1 cellular context compared by ENCODE assay signal in the genomic region with DNA sequence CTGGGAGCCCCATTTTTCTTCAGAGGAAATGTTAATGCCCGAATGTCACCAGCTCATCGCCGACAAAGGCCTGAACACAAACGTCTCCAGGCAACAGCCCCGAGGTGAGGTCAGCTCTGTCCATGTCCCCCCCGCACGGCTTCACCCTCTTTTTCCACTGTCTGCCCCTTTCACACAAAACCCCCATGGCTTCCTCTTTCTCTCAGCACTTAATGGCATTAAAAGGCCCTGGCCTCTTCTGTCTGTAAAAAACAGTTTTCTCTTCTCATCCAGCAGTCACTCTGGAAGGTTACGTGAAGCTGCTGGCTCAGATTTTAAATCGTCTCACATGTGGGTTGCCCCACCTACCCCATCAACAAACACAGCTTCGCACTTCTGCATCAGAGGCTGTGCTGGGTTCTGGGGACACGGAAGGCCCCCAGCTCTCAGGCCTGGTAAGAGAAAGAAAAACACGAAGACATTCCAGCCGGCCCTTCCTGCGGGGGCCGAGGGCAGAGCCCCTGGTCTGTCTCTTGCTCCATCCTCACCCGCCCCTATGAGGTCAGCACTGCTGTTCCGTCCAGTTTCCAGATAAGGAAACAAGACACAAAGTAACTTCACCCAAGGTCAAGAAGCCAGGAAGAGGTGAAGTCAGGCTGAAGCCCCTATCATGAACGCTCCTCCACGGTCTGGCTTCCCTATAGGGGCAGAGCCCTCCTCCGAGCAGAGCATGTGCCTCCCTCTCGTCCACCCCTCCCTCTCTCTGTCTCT.
A peak's percentile ranks its signal among the peaks of the same experiment; 100 is the strongest.
TF ChIP-seq lines count a peak whose summit lies in the region.

No MANE protein-coding gene starts in this region.

TF ChIP-seq in K562, 482 proteins besides CTCF, POLR2A, EP300 and RAD21 (continued from another document and continues in another):
- TF ChIP-seq AFF4 (CRISPR knock-in tag; IDR thresholded peaks at IDR 0.05) (no peak), NR3C1 (CRISPR knock-in tag; IDR thresholded peaks at IDR 0.05) (no peak), POLR2AphosphoS5 (IDR thresholded peaks at IDR 0.05; ENCODE audit: control insufficient read depth, insufficient read depth, low read depth, low read length) (peak; percentile 75; the same call in 1 of the 2 replicates), ZNF174 (CRISPR knock-in tag; IDR thresholded peaks at IDR 0.05) (no peak), CBFA2T2 (conservative IDR thresholded peaks at IDR 0.05) (peak; percentile 61), ZNF696 (CRISPR knock-in tag; conservative IDR thresholded peaks at IDR 0.05) (no peak), NCOR1 (IDR thresholded peaks at IDR 0.05) (peak; percentile 76), NFIX (CRISPR knock-in tag; IDR thresholded peaks at IDR 0.05; ENCODE audit: low read depth) (no peak), E2F4 (CRISPR knock-in tag; IDR thresholded peaks at IDR 0.05; ENCODE audit: low read depth) (no peak), ZNF41 (CRISPR knock-in tag; conservative IDR thresholded peaks at IDR 0.05) (no peak), NR2F6 (CRISPR knock-in tag; IDR thresholded peaks at IDR 0.05) (no peak), FOSL1 (tag; conservative IDR thresholded peaks at IDR 0.05) (peak; percentile 61), POLR3G (IDR thresholded peaks at IDR 0.05; ENCODE audit: extremely low read depth, insufficient read length, insufficient replicate concordance) (no peak), ZNF75A (CRISPR knock-in tag; IDR thresholded peaks at IDR 0.05) (no peak), CCAR2 (IDR thresholded peaks at IDR 0.05; ENCODE audit: low read depth, low read length) (no peak), ILK (tag; IDR thresholded peaks at IDR 0.05; ENCODE audit: borderline replicate concordance, low read depth) (no peak), COPS2 (conservative IDR thresholded peaks at IDR 0.05) (no peak), ZNF609 (CRISPR knock-in tag; IDR thresholded peaks at IDR 0.05; ENCODE audit: borderline replicate concordance) (no peak), ZNF347 (CRISPR knock-in tag; IDR thresholded peaks at IDR 0.05; ENCODE audit: low read depth) (no peak), ARHGAP35 (IDR thresholded peaks at IDR 0.05; ENCODE audit: partially characterized antibody) (no peak)
- TF ChIP-seq, protein P1, sequence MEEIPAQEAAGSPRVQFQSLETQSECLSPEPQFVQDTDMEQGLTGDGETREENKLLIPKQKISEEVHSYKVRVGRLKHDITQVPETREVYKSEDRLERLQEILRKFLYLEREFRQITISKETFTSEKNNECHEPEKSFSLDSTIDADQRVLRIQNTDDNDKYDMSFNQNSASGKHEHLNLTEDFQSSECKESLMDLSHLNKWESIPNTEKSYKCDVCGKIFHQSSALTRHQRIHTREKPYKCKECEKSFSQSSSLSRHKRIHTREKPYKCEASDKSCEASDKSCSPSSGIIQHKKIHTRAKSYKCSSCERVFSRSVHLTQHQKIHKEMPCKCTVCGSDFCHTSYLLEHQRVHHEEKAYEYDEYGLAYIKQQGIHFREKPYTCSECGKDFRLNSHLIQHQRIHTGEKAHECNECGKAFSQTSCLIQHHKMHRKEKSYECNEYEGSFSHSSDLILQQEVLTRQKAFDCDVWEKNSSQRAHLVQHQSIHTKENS (CRISPR knock-in tag; IDR thresholded peaks at IDR 0.05): no peak
- TF ChIP-seq, protein P2, sequence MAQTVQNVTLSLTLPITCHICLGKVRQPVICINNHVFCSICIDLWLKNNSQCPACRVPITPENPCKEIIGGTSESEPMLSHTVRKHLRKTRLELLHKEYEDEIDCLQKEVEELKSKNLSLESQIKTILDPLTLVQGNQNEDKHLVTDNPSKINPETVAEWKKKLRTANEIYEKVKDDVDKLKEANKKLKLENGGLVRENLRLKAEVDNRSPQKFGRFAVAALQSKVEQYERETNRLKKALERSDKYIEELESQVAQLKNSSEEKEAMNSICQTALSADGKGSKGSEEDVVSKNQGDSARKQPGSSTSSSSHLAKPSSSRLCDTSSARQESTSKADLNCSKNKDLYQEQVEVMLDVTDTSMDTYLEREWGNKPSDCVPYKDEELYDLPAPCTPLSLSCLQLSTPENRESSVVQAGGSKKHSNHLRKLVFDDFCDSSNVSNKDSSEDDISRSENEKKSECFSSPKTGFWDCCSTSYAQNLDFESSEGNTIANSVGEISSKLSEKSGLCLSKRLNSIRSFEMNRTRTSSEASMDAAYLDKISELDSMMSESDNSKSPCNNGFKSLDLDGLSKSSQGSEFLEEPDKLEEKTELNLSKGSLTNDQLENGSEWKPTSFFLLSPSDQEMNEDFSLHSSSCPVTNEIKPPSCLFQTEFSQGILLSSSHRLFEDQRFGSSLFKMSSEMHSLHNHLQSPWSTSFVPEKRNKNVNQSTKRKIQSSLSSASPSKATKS (CRISPR knock-in tag; IDR thresholded peaks at IDR 0.05): no peak
- TF ChIP-seq, protein P3, sequence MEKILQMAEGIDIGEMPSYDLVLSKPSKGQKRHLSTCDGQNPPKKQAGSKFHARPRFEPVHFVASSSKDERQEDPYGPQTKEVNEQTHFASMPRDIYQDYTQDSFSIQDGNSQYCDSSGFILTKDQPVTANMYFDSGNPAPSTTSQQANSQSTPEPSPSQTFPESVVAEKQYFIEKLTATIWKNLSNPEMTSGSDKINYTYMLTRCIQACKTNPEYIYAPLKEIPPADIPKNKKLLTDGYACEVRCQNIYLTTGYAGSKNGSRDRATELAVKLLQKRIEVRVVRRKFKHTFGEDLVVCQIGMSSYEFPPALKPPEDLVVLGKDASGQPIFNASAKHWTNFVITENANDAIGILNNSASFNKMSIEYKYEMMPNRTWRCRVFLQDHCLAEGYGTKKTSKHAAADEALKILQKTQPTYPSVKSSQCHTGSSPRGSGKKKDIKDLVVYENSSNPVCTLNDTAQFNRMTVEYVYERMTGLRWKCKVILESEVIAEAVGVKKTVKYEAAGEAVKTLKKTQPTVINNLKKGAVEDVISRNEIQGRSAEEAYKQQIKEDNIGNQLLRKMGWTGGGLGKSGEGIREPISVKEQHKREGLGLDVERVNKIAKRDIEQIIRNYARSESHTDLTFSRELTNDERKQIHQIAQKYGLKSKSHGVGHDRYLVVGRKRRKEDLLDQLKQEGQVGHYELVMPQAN (IDR thresholded peaks at IDR 0.05; ENCODE audit: borderline replicate concordance): no peak
- TF ChIP-seq, protein P4, sequence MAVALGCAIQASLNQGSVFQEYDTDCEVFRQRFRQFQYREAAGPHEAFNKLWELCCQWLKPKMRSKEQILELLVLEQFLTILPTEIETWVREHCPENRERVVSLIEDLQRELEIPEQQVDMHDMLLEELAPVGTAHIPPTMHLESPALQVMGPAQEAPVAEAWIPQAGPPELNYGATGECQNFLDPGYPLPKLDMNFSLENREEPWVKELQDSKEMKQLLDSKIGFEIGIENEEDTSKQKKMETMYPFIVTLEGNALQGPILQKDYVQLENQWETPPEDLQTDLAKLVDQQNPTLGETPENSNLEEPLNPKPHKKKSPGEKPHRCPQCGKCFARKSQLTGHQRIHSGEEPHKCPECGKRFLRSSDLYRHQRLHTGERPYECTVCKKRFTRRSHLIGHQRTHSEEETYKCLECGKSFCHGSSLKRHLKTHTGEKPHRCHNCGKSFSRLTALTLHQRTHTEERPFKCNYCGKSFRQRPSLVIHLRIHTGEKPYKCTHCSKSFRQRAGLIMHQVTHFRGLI (CRISPR knock-in tag; IDR thresholded peaks at IDR 0.05): no peak
- TF ChIP-seq, protein P5, sequence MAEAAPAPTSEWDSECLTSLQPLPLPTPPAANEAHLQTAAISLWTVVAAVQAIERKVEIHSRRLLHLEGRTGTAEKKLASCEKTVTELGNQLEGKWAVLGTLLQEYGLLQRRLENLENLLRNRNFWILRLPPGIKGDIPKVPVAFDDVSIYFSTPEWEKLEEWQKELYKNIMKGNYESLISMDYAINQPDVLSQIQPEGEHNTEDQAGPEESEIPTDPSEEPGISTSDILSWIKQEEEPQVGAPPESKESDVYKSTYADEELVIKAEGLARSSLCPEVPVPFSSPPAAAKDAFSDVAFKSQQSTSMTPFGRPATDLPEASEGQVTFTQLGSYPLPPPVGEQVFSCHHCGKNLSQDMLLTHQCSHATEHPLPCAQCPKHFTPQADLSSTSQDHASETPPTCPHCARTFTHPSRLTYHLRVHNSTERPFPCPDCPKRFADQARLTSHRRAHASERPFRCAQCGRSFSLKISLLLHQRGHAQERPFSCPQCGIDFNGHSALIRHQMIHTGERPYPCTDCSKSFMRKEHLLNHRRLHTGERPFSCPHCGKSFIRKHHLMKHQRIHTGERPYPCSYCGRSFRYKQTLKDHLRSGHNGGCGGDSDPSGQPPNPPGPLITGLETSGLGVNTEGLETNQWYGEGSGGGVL (CRISPR knock-in tag; IDR thresholded peaks at IDR 0.05): no peak
- TF ChIP-seq, protein P6, sequence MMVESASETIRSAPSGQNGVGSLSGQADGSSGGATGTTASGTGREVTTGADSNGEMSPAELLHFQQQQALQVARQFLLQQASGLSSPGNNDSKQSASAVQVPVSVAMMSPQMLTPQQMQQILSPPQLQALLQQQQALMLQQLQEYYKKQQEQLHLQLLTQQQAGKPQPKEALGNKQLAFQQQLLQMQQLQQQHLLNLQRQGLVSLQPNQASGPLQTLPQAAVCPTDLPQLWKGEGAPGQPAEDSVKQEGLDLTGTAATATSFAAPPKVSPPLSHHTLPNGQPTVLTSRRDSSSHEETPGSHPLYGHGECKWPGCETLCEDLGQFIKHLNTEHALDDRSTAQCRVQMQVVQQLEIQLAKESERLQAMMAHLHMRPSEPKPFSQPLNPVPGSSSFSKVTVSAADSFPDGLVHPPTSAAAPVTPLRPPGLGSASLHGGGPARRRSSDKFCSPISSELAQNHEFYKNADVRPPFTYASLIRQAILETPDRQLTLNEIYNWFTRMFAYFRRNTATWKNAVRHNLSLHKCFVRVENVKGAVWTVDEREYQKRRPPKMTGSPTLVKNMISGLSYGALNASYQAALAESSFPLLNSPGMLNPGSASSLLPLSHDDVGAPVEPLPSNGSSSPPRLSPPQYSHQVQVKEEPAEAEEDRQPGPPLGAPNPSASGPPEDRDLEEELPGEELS (CRISPR knock-in tag; IDR thresholded peaks at IDR 0.05; ENCODE audit: borderline replicate concordance): no peak
